Comparison of ENCODE assay signal across 14 cellular contexts in genomic region chr4:136329042-136329662, GRCh38.
DNase-seq lines count a peak whose midpoint lies in the region; ATAC-seq and TF ChIP-seq lines count a peak whose summit lies in the region.
"Had no signal": no experiment of that assay in that cellular context is flagged by ENCODE, and none has a peak within 500 bp of the region (broad histone marks: within the 10 kb centered on the region; RNA-seq: fewer than 3 reads in every experiment).

No MANE protein-coding gene starts in this region.

- intact Hi-C loops in prostate gland (cut with DNase I), result no loop called here

- H4K20me1 ChIP-seq in smooth muscle cell (ENCODE audit: low read depth), result no peaks in the 10 kb centered on the region

- no peaks in the 10 kb centered on the region for H3K4me1 ChIP-seq in smooth muscle cell (ENCODE audit: low read depth)
- no peaks in the 10 kb centered on the region for H3K4me1 ChIP-seq in prostate gland (replicated peaks)
- H3K4me1 ChIP-seq: parathyroid adenoma had no signal

- H2AFZ ChIP-seq in smooth muscle cell (ENCODE audit: low read depth), result no peak overlapping the region
- H2AFZ ChIP-seq: parathyroid adenoma had no signal

- no peak overlapping the region for H3K9ac ChIP-seq in smooth muscle cell (ENCODE audit: low read depth)
- H3K9ac ChIP-seq: parathyroid adenoma had no signal

- no peaks in the 10 kb centered on the region for H3F3A ChIP-seq in smooth muscle cell (ENCODE audit: low read depth)

- H3K4me3 ChIP-seq in epithelial cell of esophagus (ENCODE audit: low read length) (no peak overlapping the region), smooth muscle cell (no peak overlapping the region), prostate gland (no peak overlapping the region)

- peak; percentile 3 for DNase-seq in NCI-H82 (lab: John Stamatoyannopoulos, UW)
- DNase-seq in NCI-H82 treated with DMSO at 0.1 percent for 48 hours (lab: John Stamatoyannopoulos, UW; ENCODE audit: unreplicated experiment), result no peak
- DNase-seq in epithelial cell of esophagus (ENCODE audit: low read depth), result peak; percentile 16
- no peak for DNase-seq in smooth muscle cell (lab: John Stamatoyannopoulos, UW; ENCODE audit: unreplicated experiment)
- no peak for DNase-seq in KG1 (lab: John Stamatoyannopoulos, UW)
- no peak for DNase-seq in prostate gland (ENCODE audit: low spot score)
- DNase-seq: activated CD4-positive, alpha-beta T cell treated with anti-CD3 and anti-CD28 coated beads, Interleukin-2, amount 50 U/mL, for 48 hours; central memory CD4-positive, alpha-beta T cell; DMS79 treated with DMSO at 0.1 percent for 48 hours; NCI-H1694 treated with DMSO at 0.1 percent for 48 hours; T-helper 1 cell had no signal

- H3K36me3 ChIP-seq in smooth muscle cell (ENCODE audit: low read depth) (no peaks in the 10 kb centered on the region), prostate gland (no peaks in the 10 kb centered on the region)

- no peak overlapping the region for H3K27ac ChIP-seq in smooth muscle cell (ENCODE audit: low read depth)
- H3K27ac ChIP-seq in prostate gland, result no peak overlapping the region
- H3K27ac ChIP-seq: parathyroid adenoma had no signal

- H3K27me3 ChIP-seq in smooth muscle cell (ENCODE audit: low read depth), result no peaks in the 10 kb centered on the region
- no peaks in the 10 kb centered on the region for H3K27me3 ChIP-seq in prostate gland (replicated peaks; ENCODE audit: insufficient read depth)

- no peak for TF ChIP-seq POLR2A in prostate gland (IDR thresholded peaks at IDR 0.05)

- 86% methylated on average over 3 of the region's 3 CpGs for WGBS in smooth muscle cell (ENCODE audit: low lambda C conversion rate)
- WGBS in prostate gland, result 94% methylated on average over 3 of the region's 3 CpGs

- peak; percentile 54 for TF ChIP-seq CTCF in epithelial cell of esophagus (IDR thresholded peaks at IDR 0.05; ENCODE audit: insufficient read depth, low read depth, low read length, missing control alignments)
- peak; percentile 13 for TF ChIP-seq CTCF in smooth muscle cell (IDR thresholded peaks at IDR 0.05; ENCODE audit: borderline replicate concordance, insufficient read depth, poor library complexity, severe bottlenecking)
- no peak for TF ChIP-seq CTCF in prostate gland (IDR thresholded peaks at IDR 0.05)

- no peaks in the 10 kb centered on the region for H3K9me3 ChIP-seq in smooth muscle cell (replicated peaks; ENCODE audit: low read depth)
- H3K9me3 ChIP-seq in prostate gland, result no peaks in the 10 kb centered on the region

- no peak overlapping the region for H3K4me2 ChIP-seq in smooth muscle cell

- H3K79me2 ChIP-seq in smooth muscle cell (ENCODE audit: low read depth), result no peaks in the 10 kb centered on the region
- H3K79me2 ChIP-seq: parathyroid adenoma had no signal

- ATAC-seq in SK-N-SH treated with all-trans-retinoic acid at 6 μM for 48 hours (peak; percentile 66; the same call in 1 of the 3 replicates), GM19463 (IDR thresholded peaks at IDR 0.05; ENCODE audit: unreplicated experiment) (no peak)

TF ChIP-seq in SK-N-SH treated with all-trans-retinoic acid at 6 μM for 48 hours, 23 proteins besides CTCF, POLR2A, EP300 and RAD21:
- TF ChIP-seq TOX (CRISPR knock-in tag; IDR thresholded peaks at IDR 0.05; ENCODE audit: borderline replicate concordance) (no peak), ZC3H10 (CRISPR knock-in tag; IDR thresholded peaks at IDR 0.05) (no peak), ZFP30 (CRISPR knock-in tag; IDR thresholded peaks at IDR 0.05) (no peak), ZFP3 (CRISPR knock-in tag; IDR thresholded peaks at IDR 0.05) (no peak), SNAI2 (CRISPR knock-in tag; IDR thresholded peaks at IDR 0.05) (no peak), ZNF70 (CRISPR knock-in tag; IDR thresholded peaks at IDR 0.05) (no peak), ZNF8 (CRISPR knock-in tag; IDR thresholded peaks at IDR 0.05) (no peak), TCF4 (CRISPR knock-in tag; IDR thresholded peaks at IDR 0.05; ENCODE audit: borderline replicate concordance) (no peak), TSHZ2 (CRISPR knock-in tag; IDR thresholded peaks at IDR 0.05) (no peak), GLIS3 (CRISPR knock-in tag; IDR thresholded peaks at IDR 0.05) (no peak), CREB5 (CRISPR knock-in tag; IDR thresholded peaks at IDR 0.05; ENCODE audit: low read depth) (no peak), ISL1 (CRISPR knock-in tag; IDR thresholded peaks at IDR 0.05) (no peak), ESRRG (CRISPR knock-in tag; IDR thresholded peaks at IDR 0.05) (no peak), PPARA (CRISPR knock-in tag; IDR thresholded peaks at IDR 0.05; ENCODE audit: borderline replicate concordance) (no peak), CSDC2 (CRISPR knock-in tag; IDR thresholded peaks at IDR 0.05) (no peak), PATZ1 (CRISPR knock-in tag; IDR thresholded peaks at IDR 0.05; ENCODE audit: borderline replicate concordance) (no peak)
TF ChIP-seq in SK-N-SH treated with all-trans-retinoic acid at 6 μM for 48 hours: peak in this region for 0.

Comparison
In these comparisons a context has a peak if more than half of its experiments do, and no peak if none do; other contexts are left out.
1. DNase-seq: peak in NCI-H82 (single experiment) and epithelial cell of esophagus (single experiment); none in NCI-H82 treated with DMSO at 0.1 percent for 48 hours (single experiment), smooth muscle cell (single experiment), KG1 (single experiment) and prostate gland (single experiment).
2. CTCF ChIP-seq: peak in epithelial cell of esophagus (single experiment) and smooth muscle cell (single experiment); none in prostate gland (0 of 4).